1 cellular context compared by ENCODE assay signal in genomic region chr5:169850407-169850806, GRCh38.
TF ChIP-seq lines count a peak whose summit lies in the region.

No MANE protein-coding gene starts in this region.

TF ChIP-seq in K562, 482 proteins besides CTCF, POLR2A, EP300 and RAD21 (continued from another document):
- no peak for TF ChIP-seq DEAF1 (CRISPR knock-in tag; IDR thresholded peaks at IDR 0.05)
- no peak for TF ChIP-seq NCOA4 (IDR thresholded peaks at IDR 0.05; ENCODE audit: partially characterized antibody)
- no peak for TF ChIP-seq MAFF (IDR thresholded peaks at IDR 0.05; ENCODE audit: low read length)
- TF ChIP-seq POLR2AphosphoS2 (IDR thresholded peaks at IDR 0.05; ENCODE audit: low read length), result no peak
- TF ChIP-seq ARID4B (CRISPR knock-in tag; IDR thresholded peaks at IDR 0.05), result no peak
- no peak for TF ChIP-seq PHF20 (IDR thresholded peaks at IDR 0.05; ENCODE audit: partially characterized antibody)
- 0 out of 2 replicates have a peak, but pooled peaks have one; percentile 52 for TF ChIP-seq TRIM28 (IDR thresholded peaks at IDR 0.05)
- no peak for TF ChIP-seq TEAD2 (tag; IDR thresholded peaks at IDR 0.05)
